ENCODE assay signal across 14 cellular contexts in genomic region chr4:36088542-36088941, GRCh38.
DNase-seq lines count a peak whose midpoint lies in the region; ATAC-seq lines count a peak whose summit lies in the region.
"Had no signal": no experiment of that assay in that cellular context is flagged by ENCODE, and none has a peak within 500 bp of the region (broad histone marks: within the 10 kb centered on the region; RNA-seq: fewer than 3 reads in every experiment).

No MANE protein-coding gene starts in this region.

- in situ Hi-C loops in Caki2 (cut with HindIII; ENCODE audit: low pct_unique_long_range_greater_than_20kb, low sequenced_read_pairs), result no loop called here

- ATAC-seq in GM21528 (IDR thresholded peaks at IDR 0.05; ENCODE audit: low FRiP score, unreplicated experiment), result no peak
- ATAC-seq: heart left ventricle, left ventricle myocardium superior had no signal

- peak overlapping the region; percentile 83 for H3K27ac ChIP-seq in caudate nucleus (ENCODE audit: low read depth, low read length)
- H3K27ac ChIP-seq: BLaER1, heart left ventricle, sigmoid colon had no signal

- peak; percentile 35 for DNase-seq in Caki2 (ENCODE audit: low read depth)
- DNase-seq in NCI-H2081 treated with DMSO at 0.1 percent for 48 hours (lab: John Stamatoyannopoulos, UW), result peak; percentile 29
- DNase-seq in caudate nucleus (lab: John Stamatoyannopoulos, UW), result peak in 2 of 61 donors; percentile 13 to 20
- peak; percentile 50 for DNase-seq in midbrain (lab: John Stamatoyannopoulos, UW)
- DNase-seq in stimulated activated CD8-positive, alpha-beta memory T cell treated with anti-CD3 and anti-CD28 coated beads, Interleukin-4, amount 100 ng/mL, for 48 hours, result no peak
- no peak for DNase-seq in MV-4-11 (lab: John Stamatoyannopoulos, UW)
- DNase-seq in AML-193 (lab: John Stamatoyannopoulos, UW), result no peak
- DNase-seq: H7, heart left ventricle, left ventricle myocardium superior, sigmoid colon, T-helper 9 cell had no signal

Comparison
In these comparisons a context has a peak if more than half of its experiments do, and no peak if none do; other contexts are left out.
1. DNase-seq: peak in Caki2 (single experiment), NCI-H2081 treated with DMSO at 0.1 percent for 48 hours (single experiment) and midbrain (single experiment); none in stimulated activated CD8-positive, alpha-beta memory T cell treated with anti-CD3 and anti-CD28 coated beads, Interleukin-4, amount 100 ng/mL, for 48 hours (single experiment), MV-4-11 (single experiment) and AML-193 (0 of 2).